Comparison of ENCODE assay signal across 1 cellular context in the genomic region with DNA sequence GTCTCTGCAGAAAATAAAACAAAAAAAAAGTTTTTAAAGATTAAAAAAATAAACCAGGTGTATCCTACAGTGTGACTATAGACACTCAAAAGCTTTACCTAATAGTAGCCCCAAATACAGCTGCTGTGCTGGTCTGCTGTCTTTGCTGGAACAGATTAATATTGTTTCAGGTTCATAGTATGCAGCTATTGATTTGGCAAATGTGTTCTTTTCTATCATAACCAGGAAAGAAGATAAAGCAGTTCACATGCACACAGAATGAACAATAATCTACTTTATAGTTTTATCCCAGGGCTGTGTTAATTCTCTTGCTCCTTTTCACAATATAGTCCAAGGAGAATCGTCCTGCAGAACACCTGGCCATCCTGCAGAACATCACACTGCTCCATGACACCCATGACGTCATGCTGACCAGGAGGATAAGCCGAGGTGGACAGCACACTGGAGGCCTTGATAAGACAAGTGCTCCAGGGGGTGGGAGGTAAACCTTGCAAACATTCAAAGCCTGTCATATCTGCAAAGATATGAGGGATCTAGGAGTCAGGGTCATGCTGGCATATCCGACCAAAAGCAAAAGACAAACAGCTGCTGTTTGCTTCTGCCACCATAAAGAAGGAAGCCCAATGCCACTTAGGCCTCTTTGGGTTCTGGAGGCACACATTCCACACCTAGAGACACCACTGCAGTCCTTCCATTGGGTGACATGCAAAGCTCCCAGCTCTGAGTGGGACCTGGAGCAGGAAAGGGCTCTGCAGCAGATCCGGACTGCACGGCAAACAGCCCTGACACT.
TF ChIP-seq lines count a peak whose summit lies in the region.

No MANE protein-coding gene starts in this region.

TF ChIP-seq in HepG2, 621 proteins besides CTCF, POLR2A, EP300 and RAD21 (continued from another document and continues in another):
- 0 out of 2 replicates have a peak, but pooled peaks have one; percentile 45 for TF ChIP-seq ZNF296 (CRISPR knock-in tag; conservative IDR thresholded peaks at IDR 0.05)
- peak; percentile 69; the same call in 1 of the 2 replicates for TF ChIP-seq NCOA2 (CRISPR knock-in tag; IDR thresholded peaks at IDR 0.05)
- TF ChIP-seq ZFY (CRISPR knock-in tag; IDR thresholded peaks at IDR 0.05) = 0 out of 2 replicates have a peak, but pooled peaks have one; percentile 31
- TF ChIP-seq SALL1 (CRISPR knock-in tag; IDR thresholded peaks at IDR 0.05) = peak; percentile 68
- 0 out of 2 replicates have a peak, but pooled peaks have one; percentile 20 for TF ChIP-seq PHF21A (CRISPR knock-in tag; IDR thresholded peaks at IDR 0.05)
- 0 out of 2 replicates have a peak, but pooled peaks have one; percentile 48 for TF ChIP-seq ZXDC (CRISPR knock-in tag; IDR thresholded peaks at IDR 0.05)
- TF ChIP-seq CREM (IDR thresholded peaks at IDR 0.05) = peak; percentile 62; the same call in 1 of the 2 replicates
- TF ChIP-seq CREM (CRISPR knock-in tag; IDR thresholded peaks at IDR 0.05) = no peak
- TF ChIP-seq ZNF136 (CRISPR knock-in tag; IDR thresholded peaks at IDR 0.05; ENCODE audit: low read depth) = no peak
- peak; percentile 77 for TF ChIP-seq ZNF331 (CRISPR knock-in tag; IDR thresholded peaks at IDR 0.05)
- no peak for TF ChIP-seq PAX8 (CRISPR knock-in tag; IDR thresholded peaks at IDR 0.05; ENCODE audit: borderline replicate concordance)
- TF ChIP-seq, protein P1, sequence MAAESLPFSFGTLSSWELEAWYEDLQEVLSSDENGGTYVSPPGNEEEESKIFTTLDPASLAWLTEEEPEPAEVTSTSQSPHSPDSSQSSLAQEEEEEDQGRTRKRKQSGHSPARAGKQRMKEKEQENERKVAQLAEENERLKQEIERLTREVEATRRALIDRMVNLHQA (CRISPR knock-in tag; IDR thresholded peaks at IDR 0.05) = no peak
- TF ChIP-seq NR2F1 (CRISPR knock-in tag; IDR thresholded peaks at IDR 0.05) = no peak
- no peak for TF ChIP-seq ZFP37 (CRISPR knock-in tag; IDR thresholded peaks at IDR 0.05; ENCODE audit: borderline replicate concordance)
- TF ChIP-seq MED1 (CRISPR knock-in tag; IDR thresholded peaks at IDR 0.05) = 0 out of 2 replicates have a peak, but pooled peaks have one; percentile 13
- peak; percentile 83 for TF ChIP-seq ZBTB34 (CRISPR knock-in tag; IDR thresholded peaks at IDR 0.05)
- TF ChIP-seq HOXA5 (CRISPR knock-in tag; IDR thresholded peaks at IDR 0.05) = no peak
- no peak for TF ChIP-seq SP4 (CRISPR knock-in tag; IDR thresholded peaks at IDR 0.05)
- peak; percentile 24 for TF ChIP-seq ATF1 (CRISPR knock-in tag; IDR thresholded peaks at IDR 0.05)
- peak; percentile 30; the same call in 1 of the 2 replicates for TF ChIP-seq TCF7 (IDR thresholded peaks at IDR 0.05; ENCODE audit: low read depth)
- 0 out of 2 replicates have a peak, but pooled peaks have one; percentile 61 for TF ChIP-seq MED13 (CRISPR knock-in tag; IDR thresholded peaks at IDR 0.05)
- TF ChIP-seq ATF3 (CRISPR knock-in tag; IDR thresholded peaks at IDR 0.05) = peak; percentile 57; the same call in 1 of the 2 replicates
- peak; percentile 41; the same call in 1 of the 2 replicates for TF ChIP-seq HNF4A (CRISPR knock-in tag; IDR thresholded peaks at IDR 0.05)
- TF ChIP-seq CREB1 (IDR thresholded peaks at IDR 0.05) = peak; percentile 96
- peak; percentile 75 for TF ChIP-seq CREB1 (CRISPR knock-in tag; IDR thresholded peaks at IDR 0.05)
- peak; percentile 40; the same call in 1 of the 2 replicates for TF ChIP-seq SALL2 (CRISPR knock-in tag; IDR thresholded peaks at IDR 0.05)
- TF ChIP-seq REPIN1 (CRISPR knock-in tag; IDR thresholded peaks at IDR 0.05; ENCODE audit: borderline replicate concordance, low read depth) = peak; percentile 41; the same call in 1 of the 2 replicates
- TF ChIP-seq TBX2 (CRISPR knock-in tag; IDR thresholded peaks at IDR 0.05; ENCODE audit: borderline replicate concordance) = peak; percentile 47; the same call in 1 of the 2 replicates
- TF ChIP-seq ZNF556 (CRISPR knock-in tag; IDR thresholded peaks at IDR 0.05; ENCODE audit: borderline replicate concordance) = no peak
- no peak for TF ChIP-seq FOSL1 (CRISPR knock-in tag; IDR thresholded peaks at IDR 0.05; ENCODE audit: borderline replicate concordance)
- peak; percentile 48 for TF ChIP-seq ZNF687 (CRISPR knock-in tag; IDR thresholded peaks at IDR 0.05)
- no peak for TF ChIP-seq PRPF4 (IDR thresholded peaks at IDR 0.05; ENCODE audit: low read depth, low read length, poor library complexity, severe bottlenecking)
- TF ChIP-seq TBP (CRISPR knock-in tag; IDR thresholded peaks at IDR 0.05) = no peak
- 0 out of 2 replicates have a peak, but pooled peaks have one; percentile 23 for TF ChIP-seq NR2F2 (IDR thresholded peaks at IDR 0.05; ENCODE audit: borderline replicate concordance, low read depth)
- TF ChIP-seq, protein P2, sequence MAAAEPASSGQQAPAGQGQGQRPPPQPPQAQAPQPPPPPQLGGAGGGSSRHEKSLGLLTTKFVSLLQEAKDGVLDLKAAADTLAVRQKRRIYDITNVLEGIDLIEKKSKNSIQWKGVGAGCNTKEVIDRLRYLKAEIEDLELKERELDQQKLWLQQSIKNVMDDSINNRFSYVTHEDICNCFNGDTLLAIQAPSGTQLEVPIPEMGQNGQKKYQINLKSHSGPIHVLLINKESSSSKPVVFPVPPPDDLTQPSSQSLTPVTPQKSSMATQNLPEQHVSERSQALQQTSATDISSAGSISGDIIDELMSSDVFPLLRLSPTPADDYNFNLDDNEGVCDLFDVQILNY (CRISPR knock-in tag; conservative IDR thresholded peaks at IDR 0.05) = 0 out of 2 replicates have a peak, but pooled peaks have one; percentile 22
- TF ChIP-seq FOXA1 (IDR thresholded peaks at IDR 0.05) = no peak
- peak; percentile 64 for TF ChIP-seq FOXA1 (CRISPR knock-in tag; IDR thresholded peaks at IDR 0.05)
- TF ChIP-seq FOXP1 (IDR thresholded peaks at IDR 0.05) = no peak
- TF ChIP-seq FOXP1 (CRISPR knock-in tag; IDR thresholded peaks at IDR 0.05) = no peak
- TF ChIP-seq ATF7-NPFF (CRISPR knock-in tag; IDR thresholded peaks at IDR 0.05; ENCODE audit: low read depth) = 0 out of 2 replicates have a peak, but pooled peaks have one; percentile 36
- TF ChIP-seq, protein P3, sequence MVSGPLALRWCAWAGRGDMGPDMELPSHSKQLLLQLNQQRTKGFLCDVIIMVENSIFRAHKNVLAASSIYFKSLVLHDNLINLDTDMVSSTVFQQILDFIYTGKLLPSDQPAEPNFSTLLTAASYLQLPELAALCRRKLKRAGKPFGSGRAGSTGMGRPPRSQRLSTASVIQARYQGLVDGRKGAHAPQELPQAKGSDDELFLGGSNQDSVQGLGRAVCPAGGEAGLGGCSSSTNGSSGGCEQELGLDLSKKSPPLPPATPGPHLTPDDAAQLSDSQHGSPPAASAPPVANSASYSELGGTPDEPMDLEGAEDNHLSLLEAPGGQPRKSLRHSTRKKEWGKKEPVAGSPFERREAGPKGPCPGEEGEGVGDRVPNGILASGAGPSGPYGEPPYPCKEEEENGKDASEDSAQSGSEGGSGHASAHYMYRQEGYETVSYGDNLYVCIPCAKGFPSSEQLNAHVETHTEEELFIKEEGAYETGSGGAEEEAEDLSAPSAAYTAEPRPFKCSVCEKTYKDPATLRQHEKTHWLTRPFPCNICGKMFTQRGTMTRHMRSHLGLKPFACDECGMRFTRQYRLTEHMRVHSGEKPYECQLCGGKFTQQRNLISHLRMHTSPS (CRISPR knock-in tag; IDR thresholded peaks at IDR 0.05; ENCODE audit: low read depth) = peak; percentile 71; the same call in 1 of the 2 replicates
- TF ChIP-seq, protein P4, sequence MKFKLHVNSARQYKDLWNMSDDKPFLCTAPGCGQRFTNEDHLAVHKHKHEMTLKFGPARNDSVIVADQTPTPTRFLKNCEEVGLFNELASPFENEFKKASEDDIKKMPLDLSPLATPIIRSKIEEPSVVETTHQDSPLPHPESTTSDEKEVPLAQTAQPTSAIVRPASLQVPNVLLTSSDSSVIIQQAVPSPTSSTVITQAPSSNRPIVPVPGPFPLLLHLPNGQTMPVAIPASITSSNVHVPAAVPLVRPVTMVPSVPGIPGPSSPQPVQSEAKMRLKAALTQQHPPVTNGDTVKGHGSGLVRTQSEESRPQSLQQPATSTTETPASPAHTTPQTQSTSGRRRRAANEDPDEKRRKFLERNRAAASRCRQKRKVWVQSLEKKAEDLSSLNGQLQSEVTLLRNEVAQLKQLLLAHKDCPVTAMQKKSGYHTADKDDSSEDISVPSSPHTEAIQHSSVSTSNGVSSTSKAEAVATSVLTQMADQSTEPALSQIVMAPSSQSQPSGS (CRISPR knock-in tag; IDR thresholded peaks at IDR 0.05) = peak; percentile 78; the same call in 1 of the 2 replicates
- no peak for TF ChIP-seq ZNF30 (CRISPR knock-in tag; IDR thresholded peaks at IDR 0.05)
- peak; percentile 59 for TF ChIP-seq NR2F6 (IDR thresholded peaks at IDR 0.05)
- 0 out of 2 replicates have a peak, but pooled peaks have one; percentile 20 for TF ChIP-seq NR2F6 (CRISPR knock-in tag; IDR thresholded peaks at IDR 0.05)
- TF ChIP-seq SOX5 (CRISPR knock-in tag; IDR thresholded peaks at IDR 0.05; ENCODE audit: borderline replicate concordance) = no peak
- TF ChIP-seq ATF7 (IDR thresholded peaks at IDR 0.05) = peak; percentile 98
- peak; percentile 86 for TF ChIP-seq ATF7 (CRISPR knock-in tag; IDR thresholded peaks at IDR 0.05)
- TF ChIP-seq ZNF557 (CRISPR knock-in tag; IDR thresholded peaks at IDR 0.05) = no peak
- peak; percentile 80 for TF ChIP-seq HOXA3 (CRISPR knock-in tag; IDR thresholded peaks at IDR 0.05)
- no peak for TF ChIP-seq ZNF138 (CRISPR knock-in tag; IDR thresholded peaks at IDR 0.05; ENCODE audit: low read depth)
- TF ChIP-seq ZBTB21 (CRISPR knock-in tag; IDR thresholded peaks at IDR 0.05) = peak; percentile 80; the same call in 1 of the 2 replicates
- TF ChIP-seq FOSL2 (CRISPR knock-in tag; IDR thresholded peaks at IDR 0.05) = 0 out of 2 replicates have a peak, but pooled peaks have one; percentile 32
- TF ChIP-seq ZNF674 (CRISPR knock-in tag; IDR thresholded peaks at IDR 0.05; ENCODE audit: low read depth) = no peak
- 0 out of 2 replicates have a peak, but pooled peaks have one; percentile 21 for TF ChIP-seq BORCS8-MEF2B (CRISPR knock-in tag; IDR thresholded peaks at IDR 0.05)
- TF ChIP-seq ZNF24 (IDR thresholded peaks at IDR 0.05) = no peak
- no peak for TF ChIP-seq ZNF550 (CRISPR knock-in tag; IDR thresholded peaks at IDR 0.05; ENCODE audit: borderline replicate concordance)
- TF ChIP-seq ZNF264 (CRISPR knock-in tag; IDR thresholded peaks at IDR 0.05) = no peak
- 0 out of 2 replicates have a peak, but pooled peaks have one; percentile 8 for TF ChIP-seq RARA (CRISPR knock-in tag; IDR thresholded peaks at IDR 0.05)
- TF ChIP-seq SOX13 (IDR thresholded peaks at IDR 0.05) = no peak
- peak in 1 of 2 experiments; percentile 53; a peak in 2 of 4 replicates for TF ChIP-seq SOX13 (CRISPR knock-in tag; conservative IDR thresholded peaks at IDR 0.05 in 1 of 2, IDR thresholded peaks at IDR 0.05 in 1 of 2)
